Comparison of ENCODE assay signal across 10 cellular contexts in the genomic region with DNA sequence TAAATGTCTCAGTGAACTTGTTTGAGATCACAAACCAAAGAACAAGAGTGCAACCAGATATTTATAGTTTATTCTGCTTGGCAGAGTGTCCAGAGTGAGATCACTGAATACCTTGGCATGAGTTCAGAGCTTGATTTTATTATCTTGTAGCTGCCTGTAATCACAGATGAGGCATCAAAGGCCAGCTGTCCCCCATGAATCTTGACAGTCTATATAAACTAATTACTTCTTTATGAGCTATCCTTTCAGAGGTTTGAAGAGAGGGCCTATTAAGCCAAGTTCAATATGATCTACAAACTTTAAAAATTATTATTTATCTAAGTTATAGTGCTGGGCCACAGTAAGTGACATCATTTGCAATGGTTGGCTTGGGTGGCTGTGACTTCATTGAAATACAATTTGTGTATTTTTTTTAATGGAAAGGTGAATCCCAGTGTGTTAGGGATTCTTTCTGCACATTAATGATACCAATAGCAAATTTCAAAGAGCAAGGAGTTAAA.
DNase-seq lines count a peak whose midpoint lies in the region; ATAC-seq and TF ChIP-seq lines count a peak whose summit lies in the region.
"Had no signal": no experiment of that assay in that cellular context is flagged by ENCODE, and none has a peak within 500 bp of the region (broad histone marks: within the 10 kb centered on the region; RNA-seq: fewer than 3 reads in every experiment).

No MANE protein-coding gene starts in this region.

- POLR2A ChIA-PET in activated CD4-positive, alpha-beta memory T cell treated with anti-CD3 and anti-CD28 coated beads for 36 hours (lab: Charles Lee): no interaction called here

- H3K36me3 ChIP-seq in RWPE2 (ENCODE audit: low read depth): no peaks in the 10 kb centered on the region
- no peaks in the 10 kb centered on the region for H3K36me3 ChIP-seq in skeletal muscle satellite cell (ENCODE audit: insufficient read depth, low read length)

- no peaks in the 10 kb centered on the region for H3K9me3 Mint-ChIP-seq in endothelial cell (ENCODE audit: unreplicated experiment)
- H3K9me3 Mint-ChIP-seq in activated CD4-positive, alpha-beta memory T cell treated with anti-CD3 and anti-CD28 coated beads for 36 hours: no peaks in the 10 kb centered on the region

- no peak overlapping the region for H3K4me3 ChIP-seq in RWPE2 (ENCODE audit: severe bottlenecking)
- H3K4me3 ChIP-seq in skeletal muscle satellite cell (ENCODE audit: low read length): no peak overlapping the region

- H3K36me3 Mint-ChIP-seq in endothelial cell (ENCODE audit: low read depth, unreplicated experiment): no peaks in the 10 kb centered on the region
- no peaks in the 10 kb centered on the region for H3K36me3 Mint-ChIP-seq in activated CD4-positive, alpha-beta memory T cell treated with anti-CD3 and anti-CD28 coated beads for 36 hours

- H3K9me3 ChIP-seq in RWPE2 (ENCODE audit: severe bottlenecking) (no peaks in the 10 kb centered on the region), skeletal muscle satellite cell (replicated peaks; ENCODE audit: low read length) (no peaks in the 10 kb centered on the region)

- peak overlapping the region; percentile 51 for H3K4me2 ChIP-seq in skeletal muscle satellite cell (ENCODE audit: low read length)

- H3K27me3 ChIP-seq in RWPE2 (ENCODE audit: insufficient read depth, poor library complexity, severe bottlenecking) (no peaks in the 10 kb centered on the region), foreskin keratinocyte (no peaks in the 10 kb centered on the region), skeletal muscle satellite cell (ENCODE audit: control insufficient read depth, insufficient read depth, low read length) (peaks cover 14% of the 10 kb centered on the region)

- DNase-seq in LHCN-M2 (ENCODE audit: low read depth): peak; percentile 77
- no peak for DNase-seq in RWPE2 (ENCODE audit: low spot score)
- peak; percentile 26 to 66 for DNase-seq in foreskin keratinocyte
- DNase-seq in endothelial cell (ENCODE audit: low spot score): no peak
- DNase-seq in activated CD4-positive, alpha-beta memory T cell treated with anti-CD3 and anti-CD28 coated beads for 36 hours: no peak
- DNase-seq in stimulated activated naive CD4-positive, alpha-beta T cell treated with Interleukin-2 at 50 U/mL for 16 hours (lab: John Stamatoyannopoulos, UW): no peak
- DNase-seq: effector memory CD4-positive, alpha-beta T cell had no signal

- H3K4me1 ChIP-seq in RWPE2 (ENCODE audit: insufficient read depth, poor library complexity, severe bottlenecking) (peaks cover 7% of the 10 kb centered on the region), foreskin keratinocyte (no peaks in the 10 kb centered on the region), skeletal muscle satellite cell (ENCODE audit: control insufficient read depth, insufficient read depth, low read length) (peaks cover 18% of the 10 kb centered on the region)

- no peak overlapping the region for H3K9ac ChIP-seq in skeletal muscle satellite cell (ENCODE audit: low read depth, low read length)

- no peaks in the 10 kb centered on the region for H3K4me1 Mint-ChIP-seq in endothelial cell (ENCODE audit: unreplicated experiment)
- H3K4me1 Mint-ChIP-seq in activated CD4-positive, alpha-beta memory T cell treated with anti-CD3 and anti-CD28 coated beads for 36 hours (ENCODE audit: low read depth): no peaks in the 10 kb centered on the region
- H3K4me1 Mint-ChIP-seq: neural crest cell had no signal

- CTCF ChIA-PET in activated CD4-positive, alpha-beta memory T cell treated with anti-CD3 and anti-CD28 coated beads for 36 hours (lab: Charles Lee): no interaction called here

- intact Hi-C loops in activated CD4-positive, alpha-beta memory T cell treated with anti-CD3 and anti-CD28 coated beads for 36 hours (cut with micrococcal nuclease): no loop called here

- TF ChIP-seq CTCF in RWPE2 (IDR thresholded peaks at IDR 0.05; ENCODE audit: poor library complexity, severe bottlenecking) (no peak), foreskin keratinocyte (conservative IDR thresholded peaks at IDR 0.05) (no peak), endothelial cell (IDR thresholded peaks at IDR 0.05; ENCODE audit: unreplicated experiment) (no peak)

- peaks cover 2% of the 10 kb centered on the region for H3K27me3 Mint-ChIP-seq in endothelial cell (ENCODE audit: unreplicated experiment)
- H3K27me3 Mint-ChIP-seq in activated CD4-positive, alpha-beta memory T cell treated with anti-CD3 and anti-CD28 coated beads for 36 hours: no peaks in the 10 kb centered on the region

- no peak overlapping the region for H3K27ac Mint-ChIP-seq in endothelial cell (ENCODE audit: unreplicated experiment)
- H3K27ac Mint-ChIP-seq in activated CD4-positive, alpha-beta memory T cell treated with anti-CD3 and anti-CD28 coated beads for 36 hours: no peak overlapping the region

- ATAC-seq in RWPE2 (ENCODE audit: low read depth) (peak; percentile 72), foreskin keratinocyte (peak; percentile 26), GM19395 (IDR thresholded peaks at IDR 0.05; ENCODE audit: unreplicated experiment) (no peak)

- H3K4me3 Mint-ChIP-seq in endothelial cell (ENCODE audit: unreplicated experiment): no peak overlapping the region
- H3K4me3 Mint-ChIP-seq in activated CD4-positive, alpha-beta memory T cell treated with anti-CD3 and anti-CD28 coated beads for 36 hours: no peak overlapping the region
- H3K4me3 Mint-ChIP-seq: neural crest cell had no signal

- H3K27ac ChIP-seq in RWPE2 (ENCODE audit: poor library complexity, severe bottlenecking): no peak overlapping the region
- no peak overlapping the region for H3K27ac ChIP-seq in foreskin keratinocyte

Comparison
In these comparisons a context has a peak if more than half of its experiments do, and no peak if none do; other contexts are left out.
1. DNase-seq: peak in LHCN-M2 (single experiment) and foreskin keratinocyte (2 of 2); none in RWPE2 (single experiment), endothelial cell (single experiment), activated CD4-positive, alpha-beta memory T cell treated with anti-CD3 and anti-CD28 coated beads for 36 hours (single experiment) and stimulated activated naive CD4-positive, alpha-beta T cell treated with Interleukin-2 at 50 U/mL for 16 hours (single experiment).